Comparison of ENCODE assay signal across 2 cellular contexts in the genomic region with DNA sequence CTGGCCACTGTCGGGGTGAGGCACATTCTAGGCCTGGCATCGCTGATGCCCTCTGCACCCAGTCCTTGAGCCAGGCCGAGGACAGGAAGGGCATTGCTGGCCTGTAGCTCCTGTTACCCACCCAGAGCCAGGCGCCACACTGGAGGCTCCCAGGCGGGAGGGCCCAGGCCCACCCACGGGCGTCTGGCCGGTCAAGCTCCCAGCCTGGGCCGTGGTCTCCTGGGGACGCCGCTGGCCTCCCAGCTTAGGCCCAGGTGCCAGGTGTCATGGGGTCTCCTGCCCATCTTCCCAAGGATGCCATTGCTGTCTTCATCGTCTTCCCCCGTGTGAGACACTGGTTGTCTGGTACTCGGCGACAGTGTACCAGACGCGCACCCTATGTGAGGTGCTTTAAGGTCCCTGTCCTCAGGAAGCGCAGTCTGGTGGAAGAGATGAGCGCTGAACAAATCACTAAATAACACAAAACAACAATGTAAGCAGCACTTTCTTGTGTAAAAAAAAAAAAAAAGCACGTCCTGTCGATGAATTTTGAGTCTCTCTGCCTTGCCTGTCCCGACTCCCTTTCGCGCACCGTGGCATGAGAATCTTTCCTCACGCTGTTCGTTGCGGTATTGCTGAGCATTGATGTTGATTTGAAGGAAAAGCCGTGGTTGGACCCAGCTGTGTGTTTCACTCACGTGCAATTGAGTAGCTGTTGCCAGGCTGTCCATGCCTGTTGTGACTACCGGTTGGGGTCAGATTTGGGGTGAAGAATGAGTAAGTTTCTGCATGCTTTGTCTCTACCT.
TF ChIP-seq lines count a peak whose summit lies in the region.

No MANE protein-coding gene starts in this region.

TF ChIP-seq in GM23338, 12 proteins besides CTCF, POLR2A, EP300 and RAD21:
- TF ChIP-seq ZNF331 (CRISPR knock-in tag; IDR thresholded peaks at IDR 0.05; ENCODE audit: low read depth) (no peak), ZNF114 (CRISPR knock-in tag; IDR thresholded peaks at IDR 0.05) (no peak), POLR2AphosphoS5 (IDR thresholded peaks at IDR 0.05; ENCODE audit: low read depth) (no peak), EZH2phosphoT487 (IDR thresholded peaks at IDR 0.05; ENCODE audit: unreplicated experiment) (no peak), EZH2 (IDR thresholded peaks at IDR 0.05; ENCODE audit: low read depth, unreplicated experiment) (no peak)
- TF ChIP-seq, protein P1, sequence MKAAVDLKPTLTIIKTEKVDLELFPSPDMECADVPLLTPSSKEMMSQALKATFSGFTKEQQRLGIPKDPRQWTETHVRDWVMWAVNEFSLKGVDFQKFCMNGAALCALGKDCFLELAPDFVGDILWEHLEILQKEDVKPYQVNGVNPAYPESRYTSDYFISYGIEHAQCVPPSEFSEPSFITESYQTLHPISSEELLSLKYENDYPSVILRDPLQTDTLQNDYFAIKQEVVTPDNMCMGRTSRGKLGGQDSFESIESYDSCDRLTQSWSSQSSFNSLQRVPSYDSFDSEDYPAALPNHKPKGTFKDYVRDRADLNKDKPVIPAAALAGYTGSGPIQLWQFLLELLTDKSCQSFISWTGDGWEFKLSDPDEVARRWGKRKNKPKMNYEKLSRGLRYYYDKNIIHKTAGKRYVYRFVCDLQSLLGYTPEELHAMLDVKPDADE (IDR thresholded peaks at IDR 0.05), result no peak

TF ChIP-seq in GM12878, 131 proteins besides CTCF, POLR2A, EP300 and RAD21:
- TF ChIP-seq POLR2AphosphoS5 (IDR thresholded peaks at IDR 0.05; ENCODE audit: low read length) (peak; percentile 57; the same call in 1 of the 2 replicates), BHLHE40 (IDR thresholded peaks at IDR 0.05; ENCODE audit: borderline replicate concordance in 1 of 2, low read depth in 2 of 2, low read length in 1 of 2) (peak; percentile 9 to 29; a peak in 1 of 4 replicates), GABPA (IDR thresholded peaks at IDR 0.05; ENCODE audit: low read depth) (no peak), GATAD2B (conservative IDR thresholded peaks at IDR 0.05; ENCODE audit: low read depth) (no peak), CREB1 (IDR thresholded peaks at IDR 0.05; ENCODE audit: low read depth) (no peak), ZNF207 (IDR thresholded peaks at IDR 0.05; ENCODE audit: borderline replicate concordance) (no peak)
- TF ChIP-seq, protein P2, sequence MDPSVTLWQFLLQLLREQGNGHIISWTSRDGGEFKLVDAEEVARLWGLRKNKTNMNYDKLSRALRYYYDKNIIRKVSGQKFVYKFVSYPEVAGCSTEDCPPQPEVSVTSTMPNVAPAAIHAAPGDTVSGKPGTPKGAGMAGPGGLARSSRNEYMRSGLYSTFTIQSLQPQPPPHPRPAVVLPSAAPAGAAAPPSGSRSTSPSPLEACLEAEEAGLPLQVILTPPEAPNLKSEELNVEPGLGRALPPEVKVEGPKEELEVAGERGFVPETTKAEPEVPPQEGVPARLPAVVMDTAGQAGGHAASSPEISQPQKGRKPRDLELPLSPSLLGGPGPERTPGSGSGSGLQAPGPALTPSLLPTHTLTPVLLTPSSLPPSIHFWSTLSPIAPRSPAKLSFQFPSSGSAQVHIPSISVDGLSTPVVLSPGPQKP (IDR thresholded peaks at IDR 0.05; ENCODE audit: low read depth, low read length), result no peak
